Comparison of ENCODE assay signal across 11 cellular contexts in the genomic region with DNA sequence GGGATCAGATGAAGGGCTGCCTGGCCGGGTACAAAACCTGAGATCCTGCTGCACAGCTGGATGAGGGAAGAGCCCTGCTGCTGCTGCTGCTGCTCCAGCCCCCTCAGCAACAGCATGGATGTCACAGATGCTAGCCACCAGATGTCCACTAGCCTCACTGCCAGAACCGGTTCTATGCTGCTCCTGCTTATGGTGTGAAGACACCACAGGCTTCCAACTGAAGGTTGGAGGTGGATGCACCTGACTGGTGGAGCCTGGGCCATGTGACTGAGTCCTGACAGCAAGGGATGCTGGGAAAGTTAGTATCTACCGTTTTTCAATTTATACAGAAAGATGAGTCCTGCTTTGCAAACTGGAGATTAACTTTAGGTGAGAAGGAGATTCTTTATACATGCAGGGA. TPM values are rescaled to one million over a fixed set of nuclear protein-coding genes. Genes with fewer than 3 reads are reported as not detected.
A peak's percentile ranks its signal among the peaks of the same experiment; 100 is the strongest.
DNase-seq lines count a peak whose midpoint lies in the region; TF ChIP-seq lines count a peak whose summit lies in the region.
"Had no signal": no experiment of that assay in that cellular context is flagged by ENCODE, and none has a peak within 500 bp of the region (broad histone marks: within the 10 kb centered on the region; RNA-seq: fewer than 3 reads in every experiment).

No MANE protein-coding gene starts in this region.

- H3K27me3 Mint-ChIP-seq in glutamatergic neuron (ENCODE audit: unreplicated experiment): peaks cover 10% of the 10 kb centered on the region

- H2AFZ ChIP-seq in OCI-LY7 (ENCODE audit: low read length): peak overlapping the region; percentile 47; the same call in 1 of the 2 replicates

- no peaks in the 10 kb centered on the region for H3K9me2 ChIP-seq in OCI-LY7 (ENCODE audit: insufficient read depth, low read length)

- H3K36me3 ChIP-seq in OCI-LY7 (ENCODE audit: insufficient read depth, low read length): no peaks in the 10 kb centered on the region
- H3K36me3 ChIP-seq: left ventricle myocardium inferior had no signal

- H3K4me3 ChIP-seq in OCI-LY7 (ENCODE audit: low read depth, low read length, poor library complexity, severe bottlenecking): peak overlapping the region; percentile 17
- H3K4me3 ChIP-seq: left ventricle myocardium inferior had no signal

- no peaks in the 10 kb centered on the region for H3K36me3 Mint-ChIP-seq in glutamatergic neuron (ENCODE audit: unreplicated experiment)

- H3K9me3 Mint-ChIP-seq in glutamatergic neuron (ENCODE audit: unreplicated experiment): peaks cover 9% of the 10 kb centered on the region
- H3K9me3 Mint-ChIP-seq: activated CD4-positive, alpha-beta memory T cell treated with anti-CD3 and anti-CD28 coated beads, Interleukin-2, amount 10 ng/mL, durations not matched to agents 7 days and 5 days had no signal

- H3K4me1 Mint-ChIP-seq in glutamatergic neuron (ENCODE audit: low read depth, unreplicated experiment): peaks cover 25% of the 10 kb centered on the region

- CTCF ChIA-PET in OCI-LY7 (lab: Charles Lee; ENCODE audit: unreplicated experiment): no interaction called here

- H4K20me1 ChIP-seq in OCI-LY7 (ENCODE audit: insufficient read depth, low read length): no peaks in the 10 kb centered on the region

- intact Hi-C loops in OCI-LY7 (cut with micrococcal nuclease; ENCODE audit: unreplicated experiment): no loop called here

- peak overlapping the region; percentile 42 for H3K4me3 Mint-ChIP-seq in glutamatergic neuron (ENCODE audit: unreplicated experiment)
- H3K4me3 Mint-ChIP-seq: activated CD4-positive, alpha-beta memory T cell treated with anti-CD3 and anti-CD28 coated beads, Interleukin-2, amount 10 ng/mL, durations not matched to agents 7 days and 5 days had no signal

- TF ChIP-seq CTCF in OCI-LY7 (conservative IDR thresholded peaks at IDR 0.05; ENCODE audit: low read length) (no peak), glutamatergic neuron (IDR thresholded peaks at IDR 0.05; ENCODE audit: partially characterized antibody, unreplicated experiment) (no peak)

- H3K27ac Mint-ChIP-seq in glutamatergic neuron (ENCODE audit: unreplicated experiment): peak overlapping the region; percentile 86
- H3K27ac Mint-ChIP-seq: activated CD4-positive, alpha-beta memory T cell treated with anti-CD3 and anti-CD28 coated beads, Interleukin-2, amount 10 ng/mL, durations not matched to agents 7 days and 5 days had no signal

- no TSS peak for BruUV-seq in OCI-LY7 (replicated peaks; lab: Mats Ljungman, UMichigan)

- H3K9me3 ChIP-seq in OCI-LY7 (ENCODE audit: low read length): no peaks in the 10 kb centered on the region
- H3K9me3 ChIP-seq: left ventricle myocardium inferior had no signal

- peak overlapping the region; percentile 37 for H3K4me2 ChIP-seq in OCI-LY7 (ENCODE audit: low read length)

- H3K27ac ChIP-seq in OCI-LY7 (ENCODE audit: low read depth, low read length, poor library complexity, severe bottlenecking): no peak overlapping the region
- H3K27ac ChIP-seq: left ventricle myocardium inferior, RWPE1 had no signal

- no peaks in the 10 kb centered on the region for H3K79me2 ChIP-seq in OCI-LY7 (ENCODE audit: insufficient read depth, low read depth, low read length)

- POLR2A ChIA-PET in OCI-LY7 (lab: Charles Lee): interaction anchor here (0.7 kb wide), 1 partner anchor 67 kb away, joined by 4 read pairs; no protein-coding TSS in a partner anchor

- H3K4me1 ChIP-seq in OCI-LY7 (ENCODE audit: insufficient read depth, low read length, poor library complexity, severe bottlenecking): peaks cover 13% of the 10 kb centered on the region

- peak; percentile 97 for DNase-seq in DMS 273 (lab: John Stamatoyannopoulos, UW; ENCODE audit: unreplicated experiment)
- peak; percentile 72 for DNase-seq in HT-29 (ENCODE audit: low spot score)
- DNase-seq in OCI-LY7 (ENCODE audit: low spot score): peak; percentile 65
- no peak for DNase-seq in glutamatergic neuron
- DNase-seq in UCSD-AML1 (lab: John Stamatoyannopoulos, UW; ENCODE audit: unreplicated experiment): no peak
- no peak for DNase-seq in activated effector memory CD4-positive, alpha-beta T cell treated with Interleukin-2 at 50 U/mL for 16 hours
- no peak for DNase-seq in NCI-H187 (lab: John Stamatoyannopoulos, UW)
- no peak for DNase-seq in MV-4-11 (lab: John Stamatoyannopoulos, UW)
- DNase-seq: activated CD4-positive, alpha-beta memory T cell treated with anti-CD3 and anti-CD28 coated beads, Interleukin-2, amount 10 ng/mL, durations not matched to agents 7 days and 5 days; left ventricle myocardium inferior had no signal

RNA-seq across cellular contexts. Expression of a gene that starts 17.6 kb away (rescaled TPM):
- total RNA-seq in HT-29 (2014; rRNA removed; shearing (Covaris generic)): 3,401 and 4,670 TPM in 2 replicates
- total RNA-seq in OCI-LY7 (2014; rRNA removed; shearing (Covaris generic)): 2,245 and 2,707 TPM in 2 replicates
- total RNA-seq in OCI-LY7 (2022) (2,459 and 2,894 TPM in 2 replicates), glutamatergic neuron (ENCODE audit: unreplicated experiment) (5,342 TPM)

RNA-seq across cellular contexts. Expression of a gene that starts 33.2 kb away (rescaled TPM):
- 4.3 and 4.7 TPM in 2 replicates for total RNA-seq in HT-29 (2014; rRNA removed; shearing (Covaris generic))
- total RNA-seq in OCI-LY7 (2014; rRNA removed; shearing (Covaris generic)): 1.3 and 1.6 TPM in 2 replicates
- 4.3 and 6.7 TPM in 2 replicates for total RNA-seq in OCI-LY7 (2022)
- total RNA-seq in glutamatergic neuron (ENCODE audit: unreplicated experiment): 6.1 TPM

RNA-seq across cellular contexts. Expression of a gene that starts 57.2 kb away (rescaled TPM):
- 67.5 and 70.9 TPM in 2 replicates for total RNA-seq in HT-29 (2014; rRNA removed; shearing (Covaris generic))
- 51.1 and 65.2 TPM in 2 replicates for total RNA-seq in OCI-LY7 (2014; rRNA removed; shearing (Covaris generic))
- total RNA-seq in OCI-LY7 (2022): 64.4 and 74.2 TPM in 2 replicates
- 56.5 TPM for total RNA-seq in glutamatergic neuron (ENCODE audit: unreplicated experiment)

Comparison
In these comparisons a context has a peak if more than half of its experiments do, and no peak if none do; other contexts are left out.
1. DNase-seq: peak in DMS 273 (single experiment), HT-29 (single experiment) and OCI-LY7 (single experiment); none in glutamatergic neuron (single experiment), UCSD-AML1 (single experiment), activated effector memory CD4-positive, alpha-beta T cell treated with Interleukin-2 at 50 U/mL for 16 hours (single experiment), NCI-H187 (0 of 2) and MV-4-11 (single experiment).